1 cellular context compared by ENCODE assay signal in genomic region chr19:18104793-18105131, GRCh38.
TF ChIP-seq lines count a peak whose summit lies in the region.

No MANE protein-coding gene starts in this region.

TF ChIP-seq in GM12878, 131 proteins besides CTCF, POLR2A, EP300 and RAD21:
- TF ChIP-seq EED (IDR thresholded peaks at IDR 0.05; ENCODE audit: low read depth) (no peak), FOS (IDR thresholded peaks at IDR 0.05; ENCODE audit: borderline replicate concordance, extremely low read depth, insufficient read length) (no peak), SMARCA5 (IDR thresholded peaks at IDR 0.05) (0 out of 2 replicates have a peak, but pooled peaks have one; percentile 46), STAT1 (conservative IDR thresholded peaks at IDR 0.05) (0 out of 2 replicates have a peak, but pooled peaks have one; percentile 7)
- TF ChIP-seq, protein P1, sequence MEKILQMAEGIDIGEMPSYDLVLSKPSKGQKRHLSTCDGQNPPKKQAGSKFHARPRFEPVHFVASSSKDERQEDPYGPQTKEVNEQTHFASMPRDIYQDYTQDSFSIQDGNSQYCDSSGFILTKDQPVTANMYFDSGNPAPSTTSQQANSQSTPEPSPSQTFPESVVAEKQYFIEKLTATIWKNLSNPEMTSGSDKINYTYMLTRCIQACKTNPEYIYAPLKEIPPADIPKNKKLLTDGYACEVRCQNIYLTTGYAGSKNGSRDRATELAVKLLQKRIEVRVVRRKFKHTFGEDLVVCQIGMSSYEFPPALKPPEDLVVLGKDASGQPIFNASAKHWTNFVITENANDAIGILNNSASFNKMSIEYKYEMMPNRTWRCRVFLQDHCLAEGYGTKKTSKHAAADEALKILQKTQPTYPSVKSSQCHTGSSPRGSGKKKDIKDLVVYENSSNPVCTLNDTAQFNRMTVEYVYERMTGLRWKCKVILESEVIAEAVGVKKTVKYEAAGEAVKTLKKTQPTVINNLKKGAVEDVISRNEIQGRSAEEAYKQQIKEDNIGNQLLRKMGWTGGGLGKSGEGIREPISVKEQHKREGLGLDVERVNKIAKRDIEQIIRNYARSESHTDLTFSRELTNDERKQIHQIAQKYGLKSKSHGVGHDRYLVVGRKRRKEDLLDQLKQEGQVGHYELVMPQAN (conservative IDR thresholded peaks at IDR 0.05): 0 out of 2 replicates have a peak, but pooled peaks have one; percentile 13
